Comparison of ENCODE assay signal across 1 cellular context in the genomic region with DNA sequence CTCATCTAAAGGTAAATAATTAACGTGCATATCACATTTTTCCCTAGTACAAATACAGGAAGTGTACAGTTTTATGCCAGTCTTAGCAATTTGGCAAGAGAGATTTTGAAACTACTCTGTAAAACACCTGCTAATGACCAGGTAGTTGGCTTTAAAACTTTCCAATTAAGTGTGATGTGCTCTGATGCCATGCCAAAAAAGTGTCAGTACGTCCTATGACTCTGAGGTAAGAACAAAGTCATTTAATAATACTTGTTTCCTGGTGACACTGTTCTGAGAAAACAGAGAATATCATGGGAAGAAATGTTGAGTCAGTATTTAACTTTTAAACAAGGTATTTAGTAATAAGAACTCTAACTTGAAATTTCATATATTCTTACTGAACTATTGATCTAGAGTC.
TF ChIP-seq lines count a peak whose summit lies in the region.

No MANE protein-coding gene starts in this region.

TF ChIP-seq in GM12878, 131 proteins besides CTCF, POLR2A, EP300 and RAD21 (continued from another document):
- TF ChIP-seq, protein P1, sequence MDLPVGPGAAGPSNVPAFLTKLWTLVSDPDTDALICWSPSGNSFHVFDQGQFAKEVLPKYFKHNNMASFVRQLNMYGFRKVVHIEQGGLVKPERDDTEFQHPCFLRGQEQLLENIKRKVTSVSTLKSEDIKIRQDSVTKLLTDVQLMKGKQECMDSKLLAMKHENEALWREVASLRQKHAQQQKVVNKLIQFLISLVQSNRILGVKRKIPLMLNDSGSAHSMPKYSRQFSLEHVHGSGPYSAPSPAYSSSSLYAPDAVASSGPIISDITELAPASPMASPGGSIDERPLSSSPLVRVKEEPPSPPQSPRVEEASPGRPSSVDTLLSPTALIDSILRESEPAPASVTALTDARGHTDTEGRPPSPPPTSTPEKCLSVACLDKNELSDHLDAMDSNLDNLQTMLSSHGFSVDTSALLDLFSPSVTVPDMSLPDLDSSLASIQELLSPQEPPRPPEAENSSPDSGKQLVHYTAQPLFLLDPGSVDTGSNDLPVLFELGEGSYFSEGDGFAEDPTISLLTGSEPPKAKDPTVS (IDR thresholded peaks at IDR 0.05; ENCODE audit: low read depth, low read length) = no peak
- TF ChIP-seq, protein P2, sequence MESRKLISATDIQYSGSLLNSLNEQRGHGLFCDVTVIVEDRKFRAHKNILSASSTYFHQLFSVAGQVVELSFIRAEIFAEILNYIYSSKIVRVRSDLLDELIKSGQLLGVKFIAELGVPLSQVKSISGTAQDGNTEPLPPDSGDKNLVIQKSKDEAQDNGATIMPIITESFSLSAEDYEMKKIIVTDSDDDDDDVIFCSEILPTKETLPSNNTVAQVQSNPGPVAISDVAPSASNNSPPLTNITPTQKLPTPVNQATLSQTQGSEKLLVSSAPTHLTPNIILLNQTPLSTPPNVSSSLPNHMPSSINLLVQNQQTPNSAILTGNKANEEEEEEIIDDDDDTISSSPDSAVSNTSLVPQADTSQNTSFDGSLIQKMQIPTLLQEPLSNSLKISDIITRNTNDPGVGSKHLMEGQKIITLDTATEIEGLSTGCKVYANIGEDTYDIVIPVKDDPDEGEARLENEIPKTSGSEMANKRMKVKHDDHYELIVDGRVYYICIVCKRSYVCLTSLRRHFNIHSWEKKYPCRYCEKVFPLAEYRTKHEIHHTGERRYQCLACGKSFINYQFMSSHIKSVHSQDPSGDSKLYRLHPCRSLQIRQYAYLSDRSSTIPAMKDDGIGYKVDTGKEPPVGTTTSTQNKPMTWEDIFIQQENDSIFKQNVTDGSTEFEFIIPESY (IDR thresholded peaks at IDR 0.05) = no peak
- TF ChIP-seq, protein P3, sequence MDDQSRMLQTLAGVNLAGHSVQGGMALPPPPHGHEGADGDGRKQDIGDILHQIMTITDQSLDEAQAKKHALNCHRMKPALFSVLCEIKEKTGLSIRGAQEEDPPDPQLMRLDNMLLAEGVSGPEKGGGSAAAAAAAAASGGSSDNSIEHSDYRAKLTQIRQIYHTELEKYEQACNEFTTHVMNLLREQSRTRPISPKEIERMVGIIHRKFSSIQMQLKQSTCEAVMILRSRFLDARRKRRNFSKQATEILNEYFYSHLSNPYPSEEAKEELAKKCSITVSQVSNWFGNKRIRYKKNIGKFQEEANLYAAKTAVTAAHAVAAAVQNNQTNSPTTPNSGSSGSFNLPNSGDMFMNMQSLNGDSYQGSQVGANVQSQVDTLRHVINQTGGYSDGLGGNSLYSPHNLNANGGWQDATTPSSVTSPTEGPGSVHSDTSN (IDR thresholded peaks at IDR 0.05; ENCODE audit: insufficient replicate concordance, low read depth, low read length) = no peak
- TF ChIP-seq CBX5 (IDR thresholded peaks at IDR 0.05; ENCODE audit: low read depth) (no peak), HCFC1 (IDR thresholded peaks at IDR 0.05; ENCODE audit: low read length) (no peak), NFIC (IDR thresholded peaks at IDR 0.05; ENCODE audit: low read depth, low read length) (no peak), SMAD1 (IDR thresholded peaks at IDR 0.05; ENCODE audit: low read depth, partially characterized antibody) (peak; percentile 86), KDM1A (IDR thresholded peaks at IDR 0.05; ENCODE audit: borderline replicate concordance) (no peak), ZNF622 (IDR thresholded peaks at IDR 0.05) (no peak), JUND (IDR thresholded peaks at IDR 0.05; ENCODE audit: low read depth, low read length) (no peak), ZZZ3 (IDR thresholded peaks at IDR 0.05; ENCODE audit: control insufficient read depth, insufficient read length, low read depth) (no peak), BRCA1 (IDR thresholded peaks at IDR 0.05; ENCODE audit: low read depth, low read length) (no peak), TAF1 (IDR thresholded peaks at IDR 0.05; ENCODE audit: borderline replicate concordance, low read depth, low read length) (no peak), EZH2 (IDR thresholded peaks at IDR 0.05; ENCODE audit: borderline replicate concordance, control insufficient read depth, low read depth, low read length) (no peak), EGR1 (IDR thresholded peaks at IDR 0.05; ENCODE audit: borderline replicate concordance in 1 of 2, low read depth in 2 of 2, low read length in 2 of 2) (no peak), DPF2 (IDR thresholded peaks at IDR 0.05) (peak; percentile 55)
- TF ChIP-seq, protein P4, sequence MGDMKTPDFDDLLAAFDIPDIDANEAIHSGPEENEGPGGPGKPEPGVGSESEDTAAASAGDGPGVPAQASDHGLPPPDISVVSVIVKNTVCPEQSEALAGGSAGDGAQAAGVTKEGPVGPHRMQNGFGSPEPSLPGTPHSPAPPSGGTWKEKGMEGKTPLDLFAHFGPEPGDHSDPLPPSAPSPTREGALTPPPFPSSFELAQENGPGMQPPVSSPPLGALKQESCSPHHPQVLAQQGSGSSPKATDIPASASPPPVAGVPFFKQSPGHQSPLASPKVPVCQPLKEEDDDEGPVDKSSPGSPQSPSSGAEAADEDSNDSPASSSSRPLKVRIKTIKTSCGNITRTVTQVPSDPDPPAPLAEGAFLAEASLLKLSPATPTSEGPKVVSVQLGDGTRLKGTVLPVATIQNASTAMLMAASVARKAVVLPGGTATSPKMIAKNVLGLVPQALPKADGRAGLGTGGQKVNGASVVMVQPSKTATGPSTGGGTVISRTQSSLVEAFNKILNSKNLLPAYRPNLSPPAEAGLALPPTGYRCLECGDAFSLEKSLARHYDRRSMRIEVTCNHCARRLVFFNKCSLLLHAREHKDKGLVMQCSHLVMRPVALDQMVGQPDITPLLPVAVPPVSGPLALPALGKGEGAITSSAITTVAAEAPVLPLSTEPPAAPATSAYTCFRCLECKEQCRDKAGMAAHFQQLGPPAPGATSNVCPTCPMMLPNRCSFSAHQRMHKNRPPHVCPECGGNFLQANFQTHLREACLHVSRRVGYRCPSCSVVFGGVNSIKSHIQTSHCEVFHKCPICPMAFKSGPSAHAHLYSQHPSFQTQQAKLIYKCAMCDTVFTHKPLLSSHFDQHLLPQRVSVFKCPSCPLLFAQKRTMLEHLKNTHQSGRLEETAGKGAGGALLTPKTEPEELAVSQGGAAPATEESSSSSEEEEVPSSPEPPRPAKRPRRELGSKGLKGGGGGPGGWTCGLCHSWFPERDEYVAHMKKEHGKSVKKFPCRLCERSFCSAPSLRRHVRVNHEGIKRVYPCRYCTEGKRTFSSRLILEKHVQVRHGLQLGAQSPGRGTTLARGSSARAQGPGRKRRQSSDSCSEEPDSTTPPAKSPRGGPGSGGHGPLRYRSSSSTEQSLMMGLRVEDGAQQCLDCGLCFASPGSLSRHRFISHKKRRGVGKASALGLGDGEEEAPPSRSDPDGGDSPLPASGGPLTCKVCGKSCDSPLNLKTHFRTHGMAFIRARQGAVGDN (IDR thresholded peaks at IDR 0.05) = no peak
- TF ChIP-seq, protein P5, sequence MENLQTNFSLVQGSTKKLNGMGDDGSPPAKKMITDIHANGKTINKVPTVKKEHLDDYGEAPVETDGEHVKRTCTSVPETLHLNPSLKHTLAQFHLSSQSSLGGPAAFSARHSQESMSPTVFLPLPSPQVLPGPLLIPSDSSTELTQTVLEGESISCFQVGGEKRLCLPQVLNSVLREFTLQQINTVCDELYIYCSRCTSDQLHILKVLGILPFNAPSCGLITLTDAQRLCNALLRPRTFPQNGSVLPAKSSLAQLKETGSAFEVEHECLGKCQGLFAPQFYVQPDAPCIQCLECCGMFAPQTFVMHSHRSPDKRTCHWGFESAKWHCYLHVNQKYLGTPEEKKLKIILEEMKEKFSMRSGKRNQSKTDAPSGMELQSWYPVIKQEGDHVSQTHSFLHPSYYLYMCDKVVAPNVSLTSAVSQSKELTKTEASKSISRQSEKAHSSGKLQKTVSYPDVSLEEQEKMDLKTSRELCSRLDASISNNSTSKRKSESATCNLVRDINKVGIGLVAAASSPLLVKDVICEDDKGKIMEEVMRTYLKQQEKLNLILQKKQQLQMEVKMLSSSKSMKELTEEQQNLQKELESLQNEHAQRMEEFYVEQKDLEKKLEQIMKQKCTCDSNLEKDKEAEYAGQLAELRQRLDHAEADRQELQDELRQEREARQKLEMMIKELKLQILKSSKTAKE (IDR thresholded peaks at IDR 0.05; ENCODE audit: low read depth, poor library complexity, severe bottlenecking) = no peak
- TF ChIP-seq, protein P6, sequence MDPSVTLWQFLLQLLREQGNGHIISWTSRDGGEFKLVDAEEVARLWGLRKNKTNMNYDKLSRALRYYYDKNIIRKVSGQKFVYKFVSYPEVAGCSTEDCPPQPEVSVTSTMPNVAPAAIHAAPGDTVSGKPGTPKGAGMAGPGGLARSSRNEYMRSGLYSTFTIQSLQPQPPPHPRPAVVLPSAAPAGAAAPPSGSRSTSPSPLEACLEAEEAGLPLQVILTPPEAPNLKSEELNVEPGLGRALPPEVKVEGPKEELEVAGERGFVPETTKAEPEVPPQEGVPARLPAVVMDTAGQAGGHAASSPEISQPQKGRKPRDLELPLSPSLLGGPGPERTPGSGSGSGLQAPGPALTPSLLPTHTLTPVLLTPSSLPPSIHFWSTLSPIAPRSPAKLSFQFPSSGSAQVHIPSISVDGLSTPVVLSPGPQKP (IDR thresholded peaks at IDR 0.05; ENCODE audit: low read depth, low read length) = no peak
- TF ChIP-seq, protein P7, sequence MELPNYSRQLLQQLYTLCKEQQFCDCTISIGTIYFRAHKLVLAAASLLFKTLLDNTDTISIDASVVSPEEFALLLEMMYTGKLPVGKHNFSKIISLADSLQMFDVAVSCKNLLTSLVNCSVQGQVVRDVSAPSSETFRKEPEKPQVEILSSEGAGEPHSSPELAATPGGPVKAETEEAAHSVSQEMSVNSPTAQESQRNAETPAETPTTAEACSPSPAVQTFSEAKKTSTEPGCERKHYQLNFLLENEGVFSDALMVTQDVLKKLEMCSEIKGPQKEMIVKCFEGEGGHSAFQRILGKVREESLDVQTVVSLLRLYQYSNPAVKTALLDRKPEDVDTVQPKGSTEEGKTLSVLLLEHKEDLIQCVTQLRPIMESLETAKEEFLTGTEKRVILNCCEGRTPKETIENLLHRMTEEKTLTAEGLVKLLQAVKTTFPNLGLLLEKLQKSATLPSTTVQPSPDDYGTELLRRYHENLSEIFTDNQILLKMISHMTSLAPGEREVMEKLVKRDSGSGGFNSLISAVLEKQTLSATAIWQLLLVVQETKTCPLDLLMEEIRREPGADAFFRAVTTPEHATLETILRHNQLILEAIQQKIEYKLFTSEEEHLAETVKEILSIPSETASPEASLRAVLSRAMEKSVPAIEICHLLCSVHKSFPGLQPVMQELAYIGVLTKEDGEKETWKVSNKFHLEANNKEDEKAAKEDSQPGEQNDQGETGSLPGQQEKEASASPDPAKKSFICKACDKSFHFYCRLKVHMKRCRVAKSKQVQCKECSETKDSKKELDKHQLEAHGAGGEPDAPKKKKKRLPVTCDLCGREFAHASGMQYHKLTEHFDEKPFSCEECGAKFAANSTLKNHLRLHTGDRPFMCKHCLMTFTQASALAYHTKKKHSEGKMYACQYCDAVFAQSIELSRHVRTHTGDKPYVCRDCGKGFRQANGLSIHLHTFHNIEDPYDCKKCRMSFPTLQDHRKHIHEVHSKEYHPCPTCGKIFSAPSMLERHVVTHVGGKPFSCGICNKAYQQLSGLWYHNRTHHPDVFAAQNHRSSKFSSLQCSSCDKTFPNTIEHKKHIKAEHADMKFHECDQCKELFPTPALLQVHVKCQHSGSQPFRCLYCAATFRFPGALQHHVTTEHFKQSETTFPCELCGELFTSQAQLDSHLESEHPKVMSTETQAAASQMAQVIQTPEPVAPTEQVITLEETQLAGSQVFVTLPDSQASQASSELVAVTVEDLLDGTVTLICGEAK (IDR thresholded peaks at IDR 0.05; ENCODE audit: borderline replicate concordance) = no peak
